Comparison of ENCODE assay signal across 1 cellular context in genomic region chr20:62487125-62487524, GRCh38.
TF ChIP-seq lines count a peak whose summit lies in the region.

No MANE protein-coding gene starts in this region.

TF ChIP-seq in H1, 55 proteins besides CTCF, POLR2A, EP300 and RAD21:
- no peak for TF ChIP-seq YY1 (IDR thresholded peaks at IDR 0.05; ENCODE audit: low read depth, low read length)
- no peak for TF ChIP-seq JUND (IDR thresholded peaks at IDR 0.05; ENCODE audit: low read length)
- TF ChIP-seq SAP30 (IDR thresholded peaks at IDR 0.05; ENCODE audit: insufficient read depth, insufficient replicate concordance, low read length): no peak
- no peak for TF ChIP-seq ASH2L (IDR thresholded peaks at IDR 0.05; ENCODE audit: low read length)
